ENCODE assay signal across 19 cellular contexts in genomic region chr11:66548774-66549630, GRCh38. TPM values are rescaled to one million over a fixed set of nuclear protein-coding genes. Genes with fewer than 3 reads are reported as not detected.
DNase-seq lines count a peak whose midpoint lies in the region; FAIRE-seq and TF ChIP-seq lines count a peak whose summit lies in the region.
"Had no signal": no experiment of that assay in that cellular context is flagged by ENCODE, and none has a peak within 500 bp of the region (broad histone marks: within the 10 kb centered on the region; RNA-seq: fewer than 3 reads in every experiment).

No MANE protein-coding gene starts in this region.

- H3K14ac ChIP-seq in neuronal stem cell (ENCODE audit: low read length): peak overlapping the region; percentile 15

- H3K4me1 ChIP-seq in neuronal stem cell (ENCODE audit: control insufficient read depth in 2 of 2, insufficient read depth in 1 of 2, low read depth in 1 of 2, low read length in 2 of 2): peaks cover 14 to 26% of the 10 kb centered on the region in 2 donors
- no peaks in the 10 kb centered on the region for H3K4me1 ChIP-seq in endodermal cell (ENCODE audit: control insufficient read depth, insufficient read depth, low read length)

- H2BK15ac ChIP-seq in neuronal stem cell (ENCODE audit: low read length): peak overlapping the region; percentile 50

- H2BK12ac ChIP-seq in neuronal stem cell (ENCODE audit: low read length): peak overlapping the region; percentile 68

- FAIRE-seq in RCC 7860 (lab: Jason Lieb, UNC): no peak
- FAIRE-seq: frontal cortex, TTC549 had no signal

- H3K9me3 Mint-ChIP-seq in brain (no peaks in the 10 kb centered on the region), endodermal cell (no peaks in the 10 kb centered on the region)
- H3K9me3 Mint-ChIP-seq: activated CD4-positive, alpha-beta T cell treated with anti-CD3 and anti-CD28 coated beads, Interleukin-2, amount 10 ng/mL, durations not matched to agents 7 days and 5 days; dendritic cell treated with granulocyte-macrophage colony-stimulating factor and Interleukin-4, amounts not matched to agents 40 ng/mL and 50 ng/mL, for 4 days had no signal

- H3K27ac ChIP-seq in neuronal stem cell (replicated peaks; ENCODE audit: low read length) (peak overlapping the region; percentile 38), endodermal cell (ENCODE audit: low read depth, low read length) (no peak overlapping the region)
- H3K27ac ChIP-seq: epithelial cell of prostate, left ventricle myocardium inferior, thoracic aorta had no signal

- H2AFZ ChIP-seq in neuronal stem cell (ENCODE audit: low read length): no peak overlapping the region

- H3K4me2 ChIP-seq in neuronal stem cell (ENCODE audit: insufficient read depth, low read length, poor library complexity, severe bottlenecking): no peak overlapping the region
- H3K4me2 ChIP-seq: smooth muscle cell had no signal

- H3K36me3 ChIP-seq in H7 (replicated peaks; ENCODE audit: control insufficient read depth, insufficient read depth, low read length) (peaks cover 1% of the 10 kb centered on the region), neuronal stem cell (replicated peaks in 1 of 2; ENCODE audit: control insufficient read depth in 2 of 2, insufficient read depth in 2 of 2, low read length in 2 of 2) (no peaks in the 10 kb centered on the region), endodermal cell (ENCODE audit: control insufficient read depth, insufficient read depth, low read length) (no peaks in the 10 kb centered on the region)
- H3K36me3 ChIP-seq: left ventricle myocardium inferior, thoracic aorta had no signal

- peak overlapping the region in 3 of 5 experiments; percentile 13 to 66 (median 60) for H3K27ac Mint-ChIP-seq in brain
- no peak overlapping the region for H3K27ac Mint-ChIP-seq in endodermal cell
- H3K27ac Mint-ChIP-seq: activated CD4-positive, alpha-beta T cell treated with anti-CD3 and anti-CD28 coated beads, Interleukin-2, amount 10 ng/mL, durations not matched to agents 7 days and 5 days; dendritic cell treated with granulocyte-macrophage colony-stimulating factor and Interleukin-4, amounts not matched to agents 40 ng/mL and 50 ng/mL, for 4 days had no signal

- no peak for TF ChIP-seq CTCF in brain (conservative IDR thresholded peaks at IDR 0.05)
- TF ChIP-seq CTCF in endodermal cell (conservative IDR thresholded peaks at IDR 0.05): no peak

- peak overlapping the region; percentile 64 for H3K9ac ChIP-seq in neuronal stem cell (ENCODE audit: low read depth, low read length, poor library complexity)
- no peak overlapping the region for H3K9ac ChIP-seq in endodermal cell (ENCODE audit: extremely low read depth, low read length, poor library complexity, severe bottlenecking)

- H3K27me3 ChIP-seq in H7 (ENCODE audit: control insufficient read depth, insufficient read depth, low read length) (no peaks in the 10 kb centered on the region), neuronal stem cell (ENCODE audit: control insufficient read depth in 3 of 3, insufficient read depth in 3 of 3, low read depth in 1 of 3, low read length in 3 of 3) (no peaks in the 10 kb centered on the region), endodermal cell (ENCODE audit: control insufficient read depth, insufficient read depth, low read length, poor library complexity, severe bottlenecking) (no peaks in the 10 kb centered on the region)

- H3K4me1 Mint-ChIP-seq in brain (peaks cover 40% of the 10 kb centered on the region), endodermal cell (peaks cover 16% of the 10 kb centered on the region)

- WGBS in neuronal stem cell (ENCODE audit: extremely low coverage in 2 of 2, insufficient read length in 2 of 2, insufficient replicate concordance in 1 of 2), 2 donors: no CpG with 5 or more reads among the region's 16 CpGs
- 80 to 81% methylated on average over 11 to 16 of the region's 16 CpGs for WGBS in endodermal cell (ENCODE audit: insufficient coverage in 1 of 2, insufficient read length in 1 of 2), 2 experiments

- H3K9me3 ChIP-seq in neuronal stem cell (replicated peaks in 1 of 2; ENCODE audit: control insufficient read depth in 2 of 2, insufficient read depth in 1 of 2, low read depth in 1 of 2, low read length in 2 of 2) (no peaks in the 10 kb centered on the region), endodermal cell (ENCODE audit: control insufficient read depth, low read length) (no peaks in the 10 kb centered on the region)
- H3K9me3 ChIP-seq: Caco-2, left ventricle myocardium inferior, thoracic aorta had no signal

- H3K4ac ChIP-seq in neuronal stem cell (ENCODE audit: low read length): no peak overlapping the region

- H3K4me3 Mint-ChIP-seq in brain (peak overlapping the region in 4 of 5 experiments; percentile 9 to 39 (median 24)), endodermal cell (no peak overlapping the region)
- H3K4me3 Mint-ChIP-seq: activated CD4-positive, alpha-beta T cell treated with anti-CD3 and anti-CD28 coated beads, Interleukin-2, amount 10 ng/mL, durations not matched to agents 7 days and 5 days; dendritic cell treated with granulocyte-macrophage colony-stimulating factor and Interleukin-4, amounts not matched to agents 40 ng/mL and 50 ng/mL, for 4 days had no signal

- H2BK120ac ChIP-seq in neuronal stem cell (ENCODE audit: low read depth, low read length): no peak overlapping the region

- peak overlapping the region; percentile 53 for H2AK5ac ChIP-seq in neuronal stem cell (ENCODE audit: low read depth, low read length)

- H3K27me3 Mint-ChIP-seq in brain (peaks cover 24% of the 10 kb centered on the region), endodermal cell (ENCODE audit: insufficient read depth) (peaks cover 1% of the 10 kb centered on the region)

- H3K36me3 Mint-ChIP-seq in brain: no peaks in the 10 kb centered on the region
- H3K36me3 Mint-ChIP-seq in endodermal cell (ENCODE audit: low read depth): no peaks in the 10 kb centered on the region

- H4K8ac ChIP-seq in neuronal stem cell (ENCODE audit: low read depth, low read length): no peak overlapping the region

- H2BK5ac ChIP-seq in neuronal stem cell (ENCODE audit: low read length): no peak overlapping the region

- no peaks in the 10 kb centered on the region for H3K79me1 ChIP-seq in neuronal stem cell (ENCODE audit: low read depth, low read length)

- no peak overlapping the region for H3K4me3 ChIP-seq in H7 (ENCODE audit: insufficient read depth, low read depth, low read length)
- no peak overlapping the region for H3K4me3 ChIP-seq in neuronal stem cell (ENCODE audit: low read length in 2 of 2)
- no peak overlapping the region for H3K4me3 ChIP-seq in endodermal cell (ENCODE audit: low read length)
- H3K4me3 ChIP-seq: left ventricle myocardium inferior, smooth muscle cell, thoracic aorta had no signal

- H4K91ac ChIP-seq in neuronal stem cell (ENCODE audit: low read depth, low read length, poor library complexity): peak overlapping the region; percentile 59

- peak overlapping the region; percentile 76 for H3K18ac ChIP-seq in neuronal stem cell (ENCODE audit: low read length)

- peak overlapping the region; percentile 1 for H3K23ac ChIP-seq in neuronal stem cell (ENCODE audit: low read depth, low read length, poor library complexity)

- peak; percentile 41 for DNase-seq in H7
- DNase-seq in neuronal stem cell (ENCODE audit: low spot score): no peak
- no peak for DNase-seq in RCC 7860 (ENCODE audit: low spot score)
- DNase-seq in endodermal cell: no peak
- DNase-seq in DMS53 treated with DMSO at 0.1 percent for 48 hours (lab: John Stamatoyannopoulos, UW; ENCODE audit: unreplicated experiment): no peak
- DNase-seq: activated CD4-positive, alpha-beta T cell treated with anti-CD3 and anti-CD28 coated beads, Interleukin-2, amount 10 ng/mL, durations not matched to agents 7 days and 5 days; activated naive CD4-positive, alpha-beta T cell treated with anti-CD3 and anti-CD28 coated beads, Interleukin-2, amount 50 U/mL, for 16 hours; EL; left ventricle myocardium inferior; NCI-H1436 treated with DMSO at 0.1 percent for 48 hours; NCI-H2227 treated with DMSO at 0.1 percent for 48 hours had no signal

RNA-seq across cellular contexts. Expression of gene ACTN3, which starts 2.3 kb away (rescaled TPM):
- 36.9 and 68.8 TPM in 2 replicates for total RNA-seq in H7 (2014; rRNA removed; shearing (Covaris generic))
- polyA plus RNA-seq in brain (ENCODE audit: insufficient read depth, low read depth, low replicate concordance): 0.10 TPM
- 15.3 TPM for polyA plus RNA-seq in neuronal stem cell (2013, experiment 1 of 2)
- polyA plus RNA-seq in neuronal stem cell (2013, experiment 2 of 2): 14.8 TPM
- total RNA-seq in endodermal cell: 1 to 10 TPM; 1.7 to 5.3 TPM
- polyA plus RNA-seq in endodermal cell (2013, experiment 1 of 2): 11.3 TPM
- polyA plus RNA-seq in endodermal cell (2013, experiment 2 of 2): 10.7 TPM
- total RNA-seq: Caco-2, frontal cortex, left ventricle myocardium inferior, smooth muscle cell, thoracic aorta had no signal

RNA-seq across cellular contexts. Expression of gene ZDHHC24, which starts 3.2 kb away (rescaled TPM):
- 14.8 and 25.8 TPM in 2 replicates for total RNA-seq in H7 (2014; rRNA removed; shearing (Covaris generic))
- 9.4 TPM for polyA plus RNA-seq in brain (ENCODE audit: insufficient read depth, low read depth, low replicate concordance)
- 5.8 TPM for polyA plus RNA-seq in neuronal stem cell (2013, experiment 1 of 2)
- polyA plus RNA-seq in neuronal stem cell (2013, experiment 2 of 2): 5.8 TPM
- total RNA-seq in endodermal cell: 10 to 100 TPM; 10.6 to 11.7 TPM
- polyA plus RNA-seq in endodermal cell (2013, experiment 1 of 2): 7.0 TPM
- 7.0 TPM for polyA plus RNA-seq in endodermal cell (2013, experiment 2 of 2)

RNA-seq across cellular contexts. Expression of gene CTSF, which starts 19.4 kb away (rescaled TPM):
- 4.8 and 5.1 TPM in 2 replicates for total RNA-seq in H7 (2014; rRNA removed; shearing (Covaris generic))
- 133 TPM for polyA plus RNA-seq in brain (ENCODE audit: insufficient read depth, low read depth, low replicate concordance)
- polyA plus RNA-seq in neuronal stem cell (2013, experiment 1 of 2): 1.3 TPM
- 1.2 TPM for polyA plus RNA-seq in neuronal stem cell (2013, experiment 2 of 2)
- total RNA-seq in endodermal cell: 10 to 100 TPM in 1 of 2 donors, 1 to 10 TPM in 1; 5.0 to 18.6 TPM
- 8.6 TPM for polyA plus RNA-seq in endodermal cell (2013, experiment 1 of 2)
- 7.7 TPM for polyA plus RNA-seq in endodermal cell (2013, experiment 2 of 2)
- total RNA-seq: Caco-2 had no signal

RNA-seq across cellular contexts. Expression of gene BBS1, which starts 38.6 kb away (rescaled TPM):
- total RNA-seq in H7 (2014; rRNA removed; shearing (Covaris generic)): 25.4 and 26.5 TPM in 2 replicates
- 53.7 TPM for polyA plus RNA-seq in brain (ENCODE audit: insufficient read depth, low read depth, low replicate concordance)
- 26.0 TPM for polyA plus RNA-seq in neuronal stem cell (2013, experiment 1 of 2)
- 25.7 TPM for polyA plus RNA-seq in neuronal stem cell (2013, experiment 2 of 2)
- 10 to 100 TPM; 52.4 to 67.3 TPM for total RNA-seq in endodermal cell
- 39.1 TPM for polyA plus RNA-seq in endodermal cell (2013, experiment 1 of 2)
- 34.5 TPM for polyA plus RNA-seq in endodermal cell (2013, experiment 2 of 2)

RNA-seq across cellular contexts. Expression of gene CCDC87, which starts 43.9 kb away (rescaled TPM):
- total RNA-seq in H7 (2014; rRNA removed; shearing (Covaris generic)): 0.52 and 0.67 TPM in 2 replicates
- polyA plus RNA-seq in brain (ENCODE audit: insufficient read depth, low read depth, low replicate concordance): 1.2 TPM
- polyA plus RNA-seq in neuronal stem cell (2013, experiment 1 of 2): 0.13 TPM
- polyA plus RNA-seq in neuronal stem cell (2013, experiment 2 of 2): 0.14 TPM
- 1 to 10 TPM in 1 of 2 donors, under 1 TPM in 1; 0.84 to 1.5 TPM for total RNA-seq in endodermal cell
- polyA plus RNA-seq in endodermal cell (2013, experiment 1 of 2): 0.25 TPM
- 0.29 TPM for polyA plus RNA-seq in endodermal cell (2013, experiment 2 of 2)
